Comparison of ENCODE assay signal across 22 cellular contexts in genomic region chr5:171479776-171480125, GRCh38.
"Had no signal": no experiment of that assay in that cellular context is flagged by ENCODE, and none has a peak within 500 bp of the region (broad histone marks: within the 10 kb centered on the region; RNA-seq: fewer than 3 reads in every experiment).

No MANE protein-coding gene starts in this region.

- H2AFZ ChIP-seq: hepatocyte had no signal

- H3K4me3 ChIP-seq: hepatocyte, left ventricle myocardium inferior, lower lobe of right lung, psoas muscle, skin epidermis, stomach, thoracic aorta, transverse colon had no signal

- H3K4me3 Mint-ChIP-seq: dendritic cell treated with granulocyte-macrophage colony-stimulating factor and Interleukin-4, amounts not matched to agents 40 ng/mL and 50 ng/mL, for 4 days; memory B cell; mesothelial cell of epicardium; natural killer cell had no signal

- H3K36me3 ChIP-seq: left ventricle myocardium inferior, lower lobe of right lung, stomach, thoracic aorta, transverse colon had no signal

- H3K9ac ChIP-seq: parathyroid adenoma had no signal

- H3K9me3 ChIP-seq: left ventricle myocardium inferior, lower lobe of right lung, psoas muscle, stomach, thoracic aorta, transverse colon had no signal

- H3K27ac Mint-ChIP-seq: dendritic cell treated with granulocyte-macrophage colony-stimulating factor and Interleukin-4, amounts not matched to agents 40 ng/mL and 50 ng/mL, for 4 days; memory B cell; natural killer cell had no signal

- H3K27me3 Mint-ChIP-seq: dendritic cell treated with granulocyte-macrophage colony-stimulating factor and Interleukin-4, amounts not matched to agents 40 ng/mL and 50 ng/mL, for 4 days had no signal

- H3K36me3 Mint-ChIP-seq: mesothelial cell of epicardium, natural killer cell had no signal

- H3K9me3 Mint-ChIP-seq: dendritic cell treated with granulocyte-macrophage colony-stimulating factor and Interleukin-4, amounts not matched to agents 40 ng/mL and 50 ng/mL, for 4 days; memory B cell; mesothelial cell of epicardium; natural killer cell had no signal

- H3K4me1 ChIP-seq: foreskin keratinocyte, lower lobe of right lung, parathyroid adenoma, psoas muscle, stomach, transverse colon had no signal

- H3K79me2 ChIP-seq: hepatocyte, parathyroid adenoma had no signal

- H3K27me3 ChIP-seq: hepatocyte, transverse colon had no signal

- DNase-seq: erythroblast; foreskin keratinocyte; head of caudate nucleus; kidney; left cardiac atrium; left ventricle myocardium inferior; lower lobe of right lung; natural killer cell; psoas muscle; stimulated activated CD4-positive, alpha-beta T cell treated with anti-CD3 and anti-CD28 coated beads, Interleukin-2, amount 100 ng/mL, for 24 hours; stimulated activated CD4-positive, alpha-beta T cell treated with anti-CD3 and anti-CD28 coated beads, Interleukin-4, amount 100 ng/mL, for 4 hours; stimulated activated naive CD4-positive, alpha-beta T cell; stomach; substantia nigra; transverse colon had no signal

- H3K27ac ChIP-seq: foreskin keratinocyte, hepatocyte, left ventricle myocardium inferior, lower lobe of right lung, parathyroid adenoma, psoas muscle, skin epidermis, stomach, thoracic aorta, transverse colon had no signal

- H3K4me2 ChIP-seq: hepatocyte had no signal
